33 cellular contexts compared by ENCODE assay signal in genomic region chr5:109022056-109022455, GRCh38.
"Had no signal": no experiment of that assay in that cellular context is flagged by ENCODE, and none has a peak within 500 bp of the region (broad histone marks: within the 10 kb centered on the region; RNA-seq: fewer than 3 reads in every experiment).

No MANE protein-coding gene starts in this region.

- DNase-seq: Karpas-422, Kasumi-1, MG63, MM.1S, MV-4-11, NCI-H1048, NCI-H1092, NCI-H1092 treated with DMSO at 0.1 percent for 48 hours, NCI-H1105, NCI-H1417, NCI-H1417 treated with DMSO at 0.1 percent for 48 hours, NCI-H1436, NCI-H1436 treated with DMSO at 0.1 percent for 48 hours, NCI-H146, NCI-H1694, NCI-H1694 treated with DMSO at 0.1 percent for 48 hours, NCI-H187, NCI-H187 treated with DMSO at 0.1 percent for 48 hours, NCI-H1930, NCI-H2029, NCI-H2029 treated with DMSO at 0.1 percent for 48 hours, NCI-H2081, NCI-H2081 treated with DMSO at 0.1 percent for 48 hours, NCI-H2107, NCI-H2171, NCI-H2171 treated with DMSO at 0.1 percent for 48 hours, NCI-H2227 treated with DMSO at 0.1 percent for 48 hours, NCI-H226, NCI-H345, NCI-H446, NCI-H446 treated with DMSO at 0.1 percent for 48 hours, NCI-H510A, NCI-H510A treated with DMSO at 0.1 percent for 48 hours had no signal

- H3K4me3 ChIP-seq: MG63 had no signal

- H3K9me3 ChIP-seq: MG63 had no signal

- H3K36me3 ChIP-seq: MG63 had no signal

- H3K27me3 ChIP-seq: MG63 had no signal
